ENCODE assay signal across 7 cellular contexts in the genomic region with DNA sequence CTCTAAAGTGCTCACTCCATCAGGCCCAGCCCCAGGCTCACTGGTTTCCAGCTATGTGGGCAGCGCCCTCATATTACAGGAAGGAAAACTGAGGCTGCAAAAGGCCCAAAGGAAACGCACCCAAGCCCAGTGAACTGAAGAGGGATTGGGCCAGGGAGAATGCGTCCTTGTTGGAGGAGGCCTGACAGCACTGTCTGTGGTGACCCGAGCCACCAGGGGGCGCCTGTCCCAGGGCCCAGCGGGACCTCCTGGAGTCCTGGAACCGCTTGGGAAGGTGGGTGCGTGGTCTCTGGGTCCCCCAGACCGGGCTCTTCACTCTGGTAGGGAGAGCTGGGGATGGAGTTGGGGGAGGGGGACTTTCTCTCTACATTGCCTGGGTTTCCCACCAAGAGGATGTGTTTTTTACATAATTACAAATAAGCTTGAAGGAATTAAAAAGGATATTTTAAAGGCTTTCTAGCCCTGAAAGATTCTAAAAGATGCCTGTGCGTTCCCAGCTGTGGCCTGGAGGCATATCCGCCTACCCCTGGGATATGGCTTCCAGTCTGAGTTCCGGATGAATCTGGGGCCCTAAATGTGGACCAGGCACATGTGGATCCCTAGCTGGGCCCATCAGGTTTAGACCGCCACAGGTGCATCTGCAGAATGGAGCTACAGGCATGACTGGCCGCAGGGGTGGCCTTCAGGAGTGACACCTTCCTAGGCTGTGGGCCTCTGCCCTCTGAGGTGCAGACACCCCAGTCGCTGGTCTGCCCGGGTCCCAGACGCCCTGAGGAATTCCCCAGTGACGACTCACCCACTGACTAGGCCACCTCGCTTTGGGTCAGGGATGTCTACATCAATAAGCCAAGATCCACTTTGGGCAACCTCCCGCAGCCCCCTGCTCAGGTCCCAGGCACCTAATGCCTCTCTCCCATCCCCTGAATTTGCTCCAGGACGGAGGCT. TPM values are rescaled to one million over a fixed set of nuclear protein-coding genes. Genes with fewer than 3 reads are reported as not detected.
DNase-seq lines count a peak whose midpoint lies in the region; ATAC-seq and TF ChIP-seq lines count a peak whose summit lies in the region.

No MANE protein-coding gene starts in this region.

- H3K4me1 Mint-ChIP-seq in activated naive CD4-positive, alpha-beta T cell treated with anti-CD3 and anti-CD28 coated beads, Interleukin-2, amount 10 ng/mL, durations not matched to agents 7 days and 5 days, result peaks cover 2% of the 10 kb centered on the region
- no peaks in the 10 kb centered on the region for H3K4me1 Mint-ChIP-seq in glutamatergic neuron (ENCODE audit: low read depth, unreplicated experiment)

- H3K27me3 Mint-ChIP-seq in activated naive CD4-positive, alpha-beta T cell treated with anti-CD3 and anti-CD28 coated beads, Interleukin-2, amount 10 ng/mL, durations not matched to agents 7 days and 5 days, result peaks cover 4% of the 10 kb centered on the region
- H3K27me3 Mint-ChIP-seq in glutamatergic neuron (ENCODE audit: unreplicated experiment), result peaks cover 4% of the 10 kb centered on the region

- H3K4me1 ChIP-seq in upper lobe of left lung, result peaks cover 5 to 11% (median 7%) of the 10 kb centered on the region in 4 donors

- H3K27me3 ChIP-seq in upper lobe of left lung, result no peaks in the 10 kb centered on the region

- no peak overlapping the region for H3K4me3 Mint-ChIP-seq in activated naive CD4-positive, alpha-beta T cell treated with anti-CD3 and anti-CD28 coated beads, Interleukin-2, amount 10 ng/mL, durations not matched to agents 7 days and 5 days
- no peak overlapping the region for H3K4me3 Mint-ChIP-seq in glutamatergic neuron (ENCODE audit: unreplicated experiment)

- TF ChIP-seq EP300 in upper lobe of left lung (IDR thresholded peaks at IDR 0.05), result no peak

- ATAC-seq in upper lobe of left lung (ENCODE audit: low FRiP score in 2 of 2), result peak; percentile 76 to 83

- no peaks in the 10 kb centered on the region for H3K9me3 ChIP-seq in upper lobe of left lung

- no peaks in the 10 kb centered on the region for H3K36me3 Mint-ChIP-seq in activated naive CD4-positive, alpha-beta T cell treated with anti-CD3 and anti-CD28 coated beads, Interleukin-2, amount 10 ng/mL, durations not matched to agents 7 days and 5 days
- no peaks in the 10 kb centered on the region for H3K36me3 Mint-ChIP-seq in glutamatergic neuron (ENCODE audit: unreplicated experiment)

- H3K27ac ChIP-seq in upper lobe of left lung, result peak overlapping the region; percentile 34 to 97 (median 66)

- CTCF ChIA-PET in activated naive CD4-positive, alpha-beta T cell treated with anti-CD3 and anti-CD28 coated beads, Interleukin-2, amount 10 ng/mL, durations not matched to agents 7 days and 5 days (lab: Charles Lee), result interaction anchor here (0.7 to 5.4 kb wide), 26 partner anchors 9 to 482 kb away, joined by 3 to 133 read pairs (median 6); partner anchors contain the start of genes PSMC3 and SLC39A13

- H3K36me3 ChIP-seq in upper lobe of left lung, result no peaks in the 10 kb centered on the region

- TF ChIP-seq POLR2A in upper lobe of left lung (IDR thresholded peaks at IDR 0.05), result no peak

- H3K4me3 ChIP-seq in GM12875 (ENCODE audit: low read depth, low read length), result no peak overlapping the region
- H3K4me3 ChIP-seq in upper lobe of left lung, result peak overlapping the region in 3 of 4 donors; percentile 6 to 48 (median 40)

- DNase-seq in KG1 (lab: John Stamatoyannopoulos, UW) (peak; percentile 23), SKM-1 (lab: John Stamatoyannopoulos, UW; ENCODE audit: unreplicated experiment) (peak; percentile 40), glutamatergic neuron (peak; percentile 91), pons (ENCODE audit: low spot score) (peak; percentile 57), upper lobe of left lung (peak; percentile 86 to 95)
- DNase-seq in activated naive CD4-positive, alpha-beta T cell treated with anti-CD3 and anti-CD28 coated beads, Interleukin-2, amount 10 ng/mL, durations not matched to agents 7 days and 5 days, result peak; percentile 88

- H3K27ac Mint-ChIP-seq in activated naive CD4-positive, alpha-beta T cell treated with anti-CD3 and anti-CD28 coated beads, Interleukin-2, amount 10 ng/mL, durations not matched to agents 7 days and 5 days, result no peak overlapping the region
- no peak overlapping the region for H3K27ac Mint-ChIP-seq in glutamatergic neuron (ENCODE audit: unreplicated experiment)

- TF ChIP-seq CTCF in GM12875 (IDR thresholded peaks at IDR 0.05; ENCODE audit: borderline replicate concordance, insufficient read depth, low read depth, low read length) (peak; percentile 96), glutamatergic neuron (IDR thresholded peaks at IDR 0.05; ENCODE audit: partially characterized antibody, unreplicated experiment) (peak; percentile 93), upper lobe of left lung (IDR thresholded peaks at IDR 0.05) (peak; percentile 89 to 96 (median 91))

- 31 to 43% methylated on average over 15 to 21 of the region's 21 CpGs for WGBS in upper lobe of left lung, 2 donors

- H3K9me3 Mint-ChIP-seq in activated naive CD4-positive, alpha-beta T cell treated with anti-CD3 and anti-CD28 coated beads, Interleukin-2, amount 10 ng/mL, durations not matched to agents 7 days and 5 days, result no peaks in the 10 kb centered on the region
- H3K9me3 Mint-ChIP-seq in glutamatergic neuron (ENCODE audit: unreplicated experiment), result no peaks in the 10 kb centered on the region

RNA-seq across cellular contexts. Expression of gene SPI1, which starts 4.2 kb away (rescaled TPM):
- total RNA-seq in glutamatergic neuron (ENCODE audit: unreplicated experiment) (not detected), upper lobe of left lung (100 to 1,000 TPM in 5 of 6 donors, 10 to 100 TPM in 1; 52.8 to 275 (median 179) TPM)

RNA-seq across cellular contexts. Expression of gene MYBPC3, which starts 21.6 kb away (rescaled TPM):
- total RNA-seq in glutamatergic neuron (ENCODE audit: unreplicated experiment) (not detected), upper lobe of left lung (1 to 10 TPM in 3 of 6 donors, under 1 TPM in 2, not detected in 1; 0.61 to 1.8 (median 1.0) TPM)

RNA-seq across cellular contexts. Expression of gene SLC39A13, which starts 34.2 kb away (rescaled TPM):
- total RNA-seq in glutamatergic neuron (ENCODE audit: unreplicated experiment) (60.0 TPM), upper lobe of left lung (10 to 100 TPM; 47.9 to 98.8 (median 62.8) TPM)

RNA-seq across cellular contexts. Expression of gene PSMC3, which starts 52.1 kb away (rescaled TPM):
- total RNA-seq in glutamatergic neuron (ENCODE audit: unreplicated experiment) (112 TPM), upper lobe of left lung (100 to 1,000 TPM in 3 of 6 donors, 10 to 100 TPM in 3; 70.1 to 116 (median 99.8) TPM)

Comparison
In these comparisons a context has a peak if more than half of its experiments do, and no peak if none do; other contexts are left out.
1. DNase-seq: peak in every context shown above with its lines; median percentile 91 in glutamatergic neuron; 90 in upper lobe of left lung; 88 in activated naive CD4-positive, alpha-beta T cell treated with anti-CD3 and anti-CD28 coated beads, Interleukin-2, amount 10 ng/mL, durations not matched to agents 7 days and 5 days; 57 in pons; 40 in SKM-1; 23 in KG1.
2. RNA of gene SPI1, which starts 4.2 kb away (total RNA-seq): 52.8 to 275 TPM in upper lobe of left lung; not detected in glutamatergic neuron (single experiment); every median in the first group is over 10 times any median in the second.
3. Peak in every context shown above with its lines, with median percentiles within 50 percentile points of each other: CTCF ChIP-seq.